31 cellular contexts compared by ENCODE assay signal in the genomic region with DNA sequence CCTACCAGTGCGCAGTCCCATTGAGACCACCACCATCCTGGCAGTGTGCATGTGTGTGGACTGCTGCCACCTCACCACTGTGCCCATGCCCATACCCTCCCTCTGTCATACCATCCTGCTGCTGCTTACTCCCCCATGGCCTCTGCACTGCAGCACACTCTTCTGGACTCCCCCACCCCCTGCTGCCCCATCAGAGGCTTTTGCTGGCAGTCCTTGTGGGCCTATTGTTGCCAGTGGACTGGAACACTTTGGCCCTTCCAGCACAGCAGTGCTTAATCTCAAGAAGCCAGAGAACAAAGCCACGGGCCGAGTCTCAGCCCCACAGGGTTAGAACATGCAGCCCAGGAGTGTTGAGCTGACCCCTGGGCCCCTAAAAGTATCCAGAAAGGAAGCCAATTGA.
"Had no signal": no experiment of that assay in that cellular context is flagged by ENCODE, and none has a peak within 500 bp of the region (broad histone marks: within the 10 kb centered on the region; RNA-seq: fewer than 3 reads in every experiment).

No MANE protein-coding gene starts in this region.

- H3K4me1 Mint-ChIP-seq: nephron progenitor cell had no signal

- H3K27ac Mint-ChIP-seq: immature natural killer cell, memory B cell, naive B cell, nephron progenitor cell, progenitor cell of endocrine pancreas had no signal

- H3K27me3 ChIP-seq: dorsolateral prefrontal cortex, esophagus muscularis mucosa, heart right ventricle, right atrium auricular region, transverse colon, vagina had no signal

- H3K4me3 ChIP-seq: dorsolateral prefrontal cortex, esophagus muscularis mucosa, heart right ventricle, lung, right atrium auricular region, smooth muscle cell, thoracic aorta, transverse colon, vagina had no signal

- H3K9ac ChIP-seq: parathyroid adenoma had no signal

- H3K36me3 ChIP-seq: esophagus muscularis mucosa, heart right ventricle, right atrium auricular region, thoracic aorta, transverse colon, vagina had no signal

- H3K79me2 ChIP-seq: parathyroid adenoma had no signal

- ATAC-seq: sciatic nerve had no signal

- H3K4me1 ChIP-seq: esophagus muscularis mucosa, heart right ventricle, parathyroid adenoma, right atrium auricular region, transverse colon, vagina had no signal

- H3K4me2 ChIP-seq: smooth muscle cell had no signal

- H3K27ac ChIP-seq: dorsolateral prefrontal cortex, epithelial cell of prostate, esophagus muscularis mucosa, heart right ventricle, parathyroid adenoma, right atrium auricular region, thoracic aorta, transverse colon, vagina had no signal

- H3K9me3 ChIP-seq: vagina had no signal

- H2AFZ ChIP-seq: parathyroid adenoma had no signal

- H3K4me3 Mint-ChIP-seq: immature natural killer cell, memory B cell, nephron progenitor cell had no signal

- H3K27me3 Mint-ChIP-seq: naive B cell, progenitor cell of endocrine pancreas had no signal

- DNase-seq: caudate nucleus; cerebellar nuclear complex; dorsolateral prefrontal cortex; effector CD4-positive, alpha-beta T cell; foreskin melanocyte; glutamatergic neuron; heart right ventricle; hippocampal formation; immature natural killer cell; islet precursor cell; kidney glomerular epithelial cell; naive B cell; nephron progenitor cell; stimulated activated CD4-positive, alpha-beta T cell treated with anti-CD3 and anti-CD28 coated beads, Interleukin-12 subunit alpha, Interleukin-12 subunit beta, amount 100 ng/mL, for 4 hours; stimulated activated CD4-positive, alpha-beta T cell treated with anti-CD3 and anti-CD28 coated beads, Interleukin-1b, Interleukin-23, amount 100 ng/mL, for 48 hours; stimulated activated CD4-positive, alpha-beta T cell treated with anti-CD3 and anti-CD28 coated beads, Interleukin-4, amount 100 ng/mL, for 1 hour; stimulated activated CD8-positive, alpha-beta memory T cell treated with anti-CD3 and anti-CD28 coated beads, Interleukin-4, amount 100 ng/mL, for 48 hours; stimulated activated naive CD4-positive, alpha-beta T cell treated with Interleukin-2 at 50 U/mL for 16 hours; substantia nigra; transverse colon had no signal
